ENCODE assay signal across 1 cellular context in the genomic region with DNA sequence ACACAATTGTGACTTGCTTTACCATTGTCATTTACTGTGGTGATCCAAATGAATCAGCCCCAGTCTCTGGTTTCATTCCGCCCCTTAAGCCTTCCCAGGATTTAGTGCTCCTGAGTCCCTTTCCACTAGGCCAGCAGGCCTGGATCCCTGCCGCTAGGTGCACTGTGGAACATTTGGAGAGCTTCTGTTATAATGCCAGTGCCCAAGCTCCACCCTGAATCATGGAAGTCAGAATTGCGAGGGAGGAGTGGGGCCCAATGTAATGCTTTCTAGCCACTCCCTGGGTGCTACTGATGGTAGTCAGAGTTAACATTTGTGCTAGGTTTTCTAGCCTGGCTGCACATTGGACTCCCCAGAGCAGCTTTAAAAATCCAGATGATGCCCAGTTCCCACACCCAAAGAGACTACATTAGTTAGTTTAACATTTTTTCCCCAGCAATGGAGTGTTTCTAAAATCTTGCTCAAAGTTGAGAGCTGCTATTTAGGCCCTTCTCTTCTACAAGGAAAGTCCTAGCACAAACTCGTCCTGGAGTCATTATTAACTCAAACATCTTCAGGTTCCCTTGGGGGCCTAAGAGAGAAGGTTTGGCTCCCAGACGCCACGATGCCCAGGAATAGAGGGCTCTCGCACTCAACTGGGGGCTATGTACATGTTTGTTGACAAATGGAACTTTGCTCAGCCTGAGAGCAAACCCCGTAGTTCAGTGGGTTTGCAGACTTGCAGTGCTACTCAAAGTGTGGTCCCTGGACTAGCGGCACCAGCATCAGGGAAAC.
TF ChIP-seq lines count a peak whose summit lies in the region.

No MANE protein-coding gene starts in this region.

TF ChIP-seq in HepG2, 621 proteins besides CTCF, POLR2A, EP300 and RAD21 (continued from another document and continues in another):
- TF ChIP-seq RBFOX2 (IDR thresholded peaks at IDR 0.05; ENCODE audit: low read depth, low read length) = peak; percentile 55
- TF ChIP-seq GATAD1 (CRISPR knock-in tag; IDR thresholded peaks at IDR 0.05) = no peak
- no peak for TF ChIP-seq MTF1 (CRISPR knock-in tag; IDR thresholded peaks at IDR 0.05)
- TF ChIP-seq ISX (CRISPR knock-in tag; conservative IDR thresholded peaks at IDR 0.05) = no peak
- TF ChIP-seq MYPOP (CRISPR knock-in tag; IDR thresholded peaks at IDR 0.05) = no peak
- TF ChIP-seq ZNF350 (CRISPR knock-in tag; IDR thresholded peaks at IDR 0.05; ENCODE audit: borderline replicate concordance, low read depth) = no peak
- no peak for TF ChIP-seq ETV5 (CRISPR knock-in tag; IDR thresholded peaks at IDR 0.05; ENCODE audit: borderline replicate concordance)
- TF ChIP-seq, protein P1, sequence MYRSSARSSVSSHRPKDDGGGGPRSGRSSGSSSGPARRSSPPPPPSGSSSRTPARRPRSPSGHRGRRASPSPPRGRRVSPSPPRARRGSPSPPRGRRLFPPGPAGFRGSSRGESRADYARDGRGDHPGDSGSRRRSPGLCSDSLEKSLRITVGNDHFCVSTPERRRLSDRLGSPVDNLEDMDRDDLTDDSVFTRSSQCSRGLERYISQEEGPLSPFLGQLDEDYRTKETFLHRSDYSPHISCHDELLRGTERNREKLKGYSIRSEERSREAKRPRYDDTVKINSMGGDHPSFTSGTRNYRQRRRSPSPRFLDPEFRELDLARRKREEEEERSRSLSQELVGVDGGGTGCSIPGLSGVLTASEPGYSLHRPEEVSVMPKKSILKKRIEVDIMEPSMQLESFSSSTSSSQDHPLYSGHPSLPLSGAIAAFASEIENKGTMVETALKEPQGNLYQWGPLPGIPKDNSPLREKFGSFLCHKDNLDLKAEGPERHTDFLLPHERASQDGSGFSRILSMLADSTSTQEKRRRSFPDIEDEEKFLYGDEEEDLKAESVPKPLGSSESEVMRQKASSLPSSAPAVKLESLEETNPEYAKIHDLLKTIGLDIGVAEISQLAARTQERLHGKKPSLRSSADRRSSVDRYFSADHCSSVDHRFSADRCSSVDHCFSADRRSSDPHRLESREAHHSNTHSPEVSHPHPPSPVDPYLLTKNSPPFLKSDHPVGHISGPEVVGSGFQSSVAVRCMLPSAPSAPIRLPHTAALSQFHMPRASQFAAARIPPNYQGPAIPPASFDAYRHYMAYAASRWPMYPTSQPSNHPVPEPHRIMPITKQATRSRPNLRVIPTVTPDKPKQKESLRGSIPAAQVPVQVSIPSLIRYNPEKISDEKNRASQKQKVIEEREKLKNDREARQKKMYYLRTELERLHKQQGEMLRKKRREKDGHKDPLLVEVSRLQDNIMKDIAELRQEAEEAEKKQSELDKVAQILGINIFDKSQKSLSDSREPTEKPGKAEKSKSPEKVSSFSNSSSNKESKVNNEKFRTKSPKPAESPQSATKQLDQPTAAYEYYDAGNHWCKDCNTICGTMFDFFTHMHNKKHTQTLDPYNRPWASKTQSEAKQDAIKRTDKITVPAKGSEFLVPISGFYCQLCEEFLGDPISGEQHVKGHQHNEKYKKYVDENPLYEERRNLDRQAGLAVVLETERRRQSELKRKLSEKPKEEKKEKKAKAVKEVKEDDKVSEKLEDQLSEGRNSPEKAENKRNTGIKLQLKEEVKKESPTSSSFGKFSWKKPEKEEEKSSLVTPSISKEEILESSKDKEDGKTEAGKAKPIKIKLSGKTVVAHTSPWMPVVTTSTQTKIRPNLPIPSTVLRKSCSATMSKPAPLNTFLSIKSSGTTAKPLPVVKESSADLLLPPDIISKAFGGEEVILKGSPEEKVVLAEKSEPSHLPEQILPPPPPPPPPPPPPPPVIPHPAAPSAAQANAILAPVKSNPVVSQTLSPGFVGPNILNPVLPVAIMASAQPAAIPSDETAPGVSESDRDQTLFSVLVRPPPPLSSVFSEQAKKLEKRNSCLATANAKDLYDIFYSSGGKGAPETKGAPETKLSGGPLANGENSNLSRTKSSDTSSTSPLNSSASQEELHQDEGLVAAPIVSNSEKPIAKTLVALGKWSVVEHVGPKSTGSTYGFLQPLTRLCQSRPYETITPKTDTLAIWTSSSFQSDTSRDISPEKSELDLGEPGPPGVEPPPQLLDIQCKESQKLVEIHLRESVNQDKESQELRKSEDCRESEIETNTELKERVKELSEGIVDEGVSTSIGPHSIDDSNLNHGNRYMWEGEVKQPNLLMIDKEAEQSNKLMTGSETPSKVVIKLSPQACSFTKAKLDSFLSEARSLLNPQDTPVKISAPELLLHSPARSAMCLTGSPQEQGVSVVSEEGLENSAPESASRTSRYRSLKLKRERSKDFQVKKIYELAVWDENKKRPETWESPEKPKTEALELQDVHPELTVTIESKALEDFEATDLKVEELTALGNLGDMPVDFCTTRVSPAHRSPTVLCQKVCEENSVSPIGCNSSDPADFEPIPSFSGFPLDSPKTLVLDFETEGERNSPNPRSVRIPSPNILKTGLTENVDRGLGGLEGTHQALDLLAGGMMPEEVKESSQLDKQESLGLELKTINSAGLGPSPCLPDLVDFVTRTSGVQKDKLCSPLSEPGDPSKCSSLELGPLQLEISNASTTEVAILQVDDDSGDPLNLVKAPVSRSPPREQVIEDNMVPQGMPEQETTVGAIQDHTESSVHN (CRISPR knock-in tag; IDR thresholded peaks at IDR 0.05) = no peak
- no peak for TF ChIP-seq ZNF674 (CRISPR knock-in tag; IDR thresholded peaks at IDR 0.05; ENCODE audit: low read depth)
- no peak for TF ChIP-seq RFXANK (CRISPR knock-in tag; IDR thresholded peaks at IDR 0.05)
- no peak for TF ChIP-seq AKAP8 (CRISPR knock-in tag; IDR thresholded peaks at IDR 0.05)
- TF ChIP-seq ZNF513 (CRISPR knock-in tag; conservative IDR thresholded peaks at IDR 0.05) = no peak
- TF ChIP-seq, protein P2, sequence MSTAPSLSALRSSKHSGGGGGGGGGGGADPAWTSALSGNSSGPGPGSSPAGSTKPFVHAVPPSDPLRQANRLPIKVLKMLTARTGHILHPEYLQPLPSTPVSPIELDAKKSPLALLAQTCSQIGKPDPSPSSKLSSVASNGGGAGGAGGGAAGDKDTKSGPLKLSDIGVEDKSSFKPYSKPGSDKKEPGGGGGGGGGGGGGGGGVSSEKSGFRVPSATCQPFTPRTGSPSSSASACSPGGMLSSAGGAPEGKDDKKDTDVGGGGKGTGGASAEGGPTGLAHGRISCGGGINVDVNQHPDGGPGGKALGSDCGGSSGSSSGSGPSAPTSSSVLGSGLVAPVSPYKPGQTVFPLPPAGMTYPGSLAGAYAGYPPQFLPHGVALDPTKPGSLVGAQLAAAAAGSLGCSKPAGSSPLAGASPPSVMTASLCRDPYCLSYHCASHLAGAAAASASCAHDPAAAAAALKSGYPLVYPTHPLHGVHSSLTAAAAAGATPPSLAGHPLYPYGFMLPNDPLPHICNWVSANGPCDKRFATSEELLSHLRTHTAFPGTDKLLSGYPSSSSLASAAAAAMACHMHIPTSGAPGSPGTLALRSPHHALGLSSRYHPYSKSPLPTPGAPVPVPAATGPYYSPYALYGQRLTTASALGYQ (CRISPR knock-in tag; IDR thresholded peaks at IDR 0.05) = peak; percentile 54; the same call in 1 of the 2 replicates
- TF ChIP-seq SUZ12 (IDR thresholded peaks at IDR 0.05; ENCODE audit: low read depth, low read length) = no peak
- TF ChIP-seq ZNF713 (CRISPR knock-in tag; IDR thresholded peaks at IDR 0.05) = no peak
- TF ChIP-seq ZFX (CRISPR knock-in tag; IDR thresholded peaks at IDR 0.05; ENCODE audit: low read depth) = peak; percentile 78; the same call in 1 of the 2 replicates
- TF ChIP-seq CENPX (CRISPR knock-in tag; IDR thresholded peaks at IDR 0.05) = no peak
- peak; percentile 11; the same call in 1 of the 2 replicates for TF ChIP-seq MED1 (CRISPR knock-in tag; IDR thresholded peaks at IDR 0.05)
- no peak for TF ChIP-seq DMTF1 (CRISPR knock-in tag; IDR thresholded peaks at IDR 0.05)
- TF ChIP-seq, protein P3, sequence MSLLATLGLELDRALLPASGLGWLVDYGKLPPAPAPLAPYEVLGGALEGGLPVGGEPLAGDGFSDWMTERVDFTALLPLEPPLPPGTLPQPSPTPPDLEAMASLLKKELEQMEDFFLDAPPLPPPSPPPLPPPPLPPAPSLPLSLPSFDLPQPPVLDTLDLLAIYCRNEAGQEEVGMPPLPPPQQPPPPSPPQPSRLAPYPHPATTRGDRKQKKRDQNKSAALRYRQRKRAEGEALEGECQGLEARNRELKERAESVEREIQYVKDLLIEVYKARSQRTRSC (CRISPR knock-in tag; IDR thresholded peaks at IDR 0.05; ENCODE audit: low read depth) = peak; percentile 30; the same call in 1 of the 2 replicates
- peak; percentile 56; the same call in 1 of the 2 replicates for TF ChIP-seq POLR2G (IDR thresholded peaks at IDR 0.05; ENCODE audit: low read depth, low read length)
- TF ChIP-seq MAZ (IDR thresholded peaks at IDR 0.05; ENCODE audit: borderline replicate concordance, low read depth, low read length) = no peak
- peak; percentile 18; the same call in 1 of the 2 replicates for TF ChIP-seq MAZ (CRISPR knock-in tag; IDR thresholded peaks at IDR 0.05; ENCODE audit: low read depth)
- TF ChIP-seq ZNF136 (CRISPR knock-in tag; IDR thresholded peaks at IDR 0.05; ENCODE audit: low read depth) = no peak
- no peak for TF ChIP-seq ZNF547 (CRISPR knock-in tag; IDR thresholded peaks at IDR 0.05)
- TF ChIP-seq NCOR1 (IDR thresholded peaks at IDR 0.05; ENCODE audit: borderline replicate concordance, low read length) = no peak
- TF ChIP-seq ERF (CRISPR knock-in tag; IDR thresholded peaks at IDR 0.05) = no peak
- TF ChIP-seq, protein P4, sequence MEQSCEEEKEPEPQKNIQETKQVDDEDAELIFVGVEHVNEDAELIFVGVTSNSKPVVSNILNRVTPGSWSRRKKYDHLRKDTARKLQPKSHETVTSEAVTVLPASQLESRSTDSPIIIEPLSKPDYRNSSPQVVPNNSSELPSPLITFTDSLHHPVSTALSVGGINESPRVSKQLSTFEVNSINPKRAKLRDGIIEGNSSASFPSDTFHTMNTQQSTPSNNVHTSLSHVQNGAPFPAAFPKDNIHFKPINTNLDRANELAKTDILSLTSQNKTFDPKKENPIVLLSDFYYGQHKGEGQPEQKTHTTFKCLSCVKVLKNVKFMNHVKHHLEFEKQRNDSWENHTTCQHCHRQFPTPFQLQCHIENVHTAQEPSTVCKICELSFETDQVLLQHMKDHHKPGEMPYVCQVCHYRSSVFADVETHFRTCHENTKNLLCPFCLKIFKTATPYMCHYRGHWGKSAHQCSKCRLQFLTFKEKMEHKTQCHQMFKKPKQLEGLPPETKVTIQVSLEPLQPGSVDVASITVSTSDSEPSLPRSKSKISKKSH (CRISPR knock-in tag; IDR thresholded peaks at IDR 0.05; ENCODE audit: borderline replicate concordance) = no peak
- TF ChIP-seq MED8 (CRISPR knock-in tag; IDR thresholded peaks at IDR 0.05; ENCODE audit: insufficient replicate concordance) = no peak
- TF ChIP-seq ZNF329 (CRISPR knock-in tag; IDR thresholded peaks at IDR 0.05; ENCODE audit: low read depth) = no peak
- 0 out of 2 replicates have a peak, but pooled peaks have one; percentile 52 for TF ChIP-seq KDM2A (CRISPR knock-in tag; IDR thresholded peaks at IDR 0.05; ENCODE audit: borderline replicate concordance, low read depth)
- TF ChIP-seq ATRX (CRISPR knock-in tag; IDR thresholded peaks at IDR 0.05; ENCODE audit: borderline replicate concordance) = no peak
- 0 out of 2 replicates have a peak, but pooled peaks have one; percentile 2 for TF ChIP-seq ZNF280D (CRISPR knock-in tag; IDR thresholded peaks at IDR 0.05)
- TF ChIP-seq SP4 (CRISPR knock-in tag; IDR thresholded peaks at IDR 0.05) = peak; percentile 44; the same call in 1 of the 2 replicates
- 0 out of 2 replicates have a peak, but pooled peaks have one; percentile 37 for TF ChIP-seq ZSCAN31 (CRISPR knock-in tag; IDR thresholded peaks at IDR 0.05; ENCODE audit: low read depth)
